Comparison of ENCODE assay signal across 13 cellular contexts in genomic region chr1:151680812-151681211, GRCh38. TPM values are rescaled to one million over a fixed set of nuclear protein-coding genes. Genes with fewer than 3 reads are reported as not detected.
DNase-seq lines count a peak whose midpoint lies in the region; ATAC-seq and TF ChIP-seq lines count a peak whose summit lies in the region.
"Had no signal": no experiment of that assay in that cellular context is flagged by ENCODE, and none has a peak within 500 bp of the region (broad histone marks: within the 10 kb centered on the region; RNA-seq: fewer than 3 reads in every experiment).

No MANE protein-coding gene starts in this region.

- peak; percentile 97 for ATAC-seq in HCT116
- no peak for ATAC-seq in activated CD8-positive, alpha-beta T cell treated with anti-CD3 and anti-CD28 coated beads, Interleukin-2, amount 10 ng/mL, durations not matched to agents 7 days and 5 days

- H3K9me3 ChIP-seq in HCT116 (ENCODE audit: control insufficient read depth in 1 of 2, insufficient read depth in 1 of 2, low read depth in 1 of 2, low read length in 2 of 2): no peaks in the 10 kb centered on the region
- no peaks in the 10 kb centered on the region for H3K9me3 ChIP-seq in ascending aorta

- TF ChIP-seq CTCF in HCT116 (IDR thresholded peaks at IDR 0.05 in 2 of 3, conservative IDR thresholded peaks at IDR 0.05 in 1 of 3; ENCODE audit: borderline replicate concordance in 1 of 3, insufficient read depth in 1 of 3, low read depth in 2 of 3, low read length in 2 of 3) (no peak), ascending aorta (IDR thresholded peaks at IDR 0.05) (no peak)

- no peaks in the 10 kb centered on the region for H4K20me1 ChIP-seq in HCT116 (ENCODE audit: insufficient read depth)

- TF ChIP-seq POLR2A in HCT116 (IDR thresholded peaks at IDR 0.05; ENCODE audit: borderline replicate concordance, extremely low read depth, insufficient read depth, insufficient read length): no peak

- H3K4me3 ChIP-seq in HCT116 (replicated peaks in 1 of 2; ENCODE audit: low read depth in 1 of 2, low read length in 2 of 2) (peak overlapping the region; percentile 4 to 38; a peak in 3 of 4 replicates), ascending aorta (peak overlapping the region in 1 of 2 donors; percentile 9)

- RAD21 ChIA-PET in HCT116 (lab: Charles Lee; ENCODE audit: low non-redundant PET in 1 of 2, low total read pairs in 2 of 2, uncharacterized antibody in 2 of 2, unreplicated experiment in 2 of 2): no interaction called here

- intact Hi-C loops in HCT116 (cut with micrococcal nuclease): no loop called here
- intact Hi-C loops in ascending aorta (cut with DNase I): loop anchor here (2.0 kb wide), 1 partner anchor 70 kb away; no protein-coding TSS in a partner anchor

- peaks cover 6% of the 10 kb centered on the region for H3K36me3 Mint-ChIP-seq in activated CD8-positive, alpha-beta T cell treated with anti-CD3 and anti-CD28 coated beads, Interleukin-2, amount 10 ng/mL, durations not matched to agents 7 days and 5 days (ENCODE audit: low read depth)

- CTCF ChIA-PET in HCT116 (lab: Charles Lee): interaction anchor here (1.5 kb wide), 1 partner anchor 87 kb away, joined by 4 read pairs; no protein-coding TSS in a partner anchor
- CTCF ChIA-PET in activated CD8-positive, alpha-beta T cell treated with anti-CD3 and anti-CD28 coated beads, Interleukin-2, amount 10 ng/mL, durations not matched to agents 7 days and 5 days (lab: Charles Lee): interaction anchor here (0.9 to 1.3 kb wide), 3 partner anchors 21 to 87 kb away, joined by 3 to 4 read pairs (median 3); no protein-coding TSS in a partner anchor

- H3K4me1 ChIP-seq in HCT116 (ENCODE audit: control insufficient read depth in 1 of 2, insufficient read depth in 2 of 2, low read length in 2 of 2) (peaks cover 23 to 45% of the 10 kb centered on the region in 2 experiments), ascending aorta (peaks cover 0 to 5% of the 10 kb centered on the region in 2 donors)

- TF ChIP-seq RAD21 in HCT116 (IDR thresholded peaks at IDR 0.05; ENCODE audit: low read depth): no peak

- no peak overlapping the region for H3K27ac Mint-ChIP-seq in activated CD8-positive, alpha-beta T cell treated with anti-CD3 and anti-CD28 coated beads, Interleukin-2, amount 10 ng/mL, durations not matched to agents 7 days and 5 days
- H3K27ac Mint-ChIP-seq: activated naive CD4-positive, alpha-beta T cell treated with anti-CD3 and anti-CD28 coated beads for 36 hours had no signal

- H3K79me2 ChIP-seq in HCT116 (ENCODE audit: insufficient read depth, low read length): no peaks in the 10 kb centered on the region

- H3K9ac ChIP-seq in HCT116 (ENCODE audit: low read length): peak overlapping the region; percentile 39

- H3K9me2 ChIP-seq in HCT116 (ENCODE audit: insufficient read depth): no peaks in the 10 kb centered on the region

- peaks cover 3% of the 10 kb centered on the region for H3K4me1 Mint-ChIP-seq in activated CD8-positive, alpha-beta T cell treated with anti-CD3 and anti-CD28 coated beads, Interleukin-2, amount 10 ng/mL, durations not matched to agents 7 days and 5 days (ENCODE audit: low read depth)

- no peaks in the 10 kb centered on the region for H3K27me3 Mint-ChIP-seq in activated CD8-positive, alpha-beta T cell treated with anti-CD3 and anti-CD28 coated beads, Interleukin-2, amount 10 ng/mL, durations not matched to agents 7 days and 5 days (ENCODE audit: low read depth)

- H2AFZ ChIP-seq in HCT116 (ENCODE audit: low read depth, low read length, poor library complexity, severe bottlenecking): no peak overlapping the region

- POLR2A ChIA-PET in HCT116 (lab: Charles Lee): interaction anchor here (0.9 to 1.4 kb wide), 4 partner anchors 69 to 356 kb away, joined by 3 to 4 read pairs (median 4); partner anchors contain the start of genes S100A11, SNX27 and TUFT1
- POLR2A ChIA-PET in activated CD8-positive, alpha-beta T cell treated with anti-CD3 and anti-CD28 coated beads, Interleukin-2, amount 10 ng/mL, durations not matched to agents 7 days and 5 days (lab: Charles Lee): no interaction called here

- no peak overlapping the region for H3K4me3 Mint-ChIP-seq in activated CD8-positive, alpha-beta T cell treated with anti-CD3 and anti-CD28 coated beads, Interleukin-2, amount 10 ng/mL, durations not matched to agents 7 days and 5 days
- H3K4me3 Mint-ChIP-seq: activated naive CD4-positive, alpha-beta T cell treated with anti-CD3 and anti-CD28 coated beads for 36 hours had no signal

- no TSS peak for BruUV-seq in HCT116 (replicated peaks; lab: Mats Ljungman, UMichigan)

- H3K36me3 ChIP-seq in HCT116 (ENCODE audit: control insufficient read depth in 1 of 2, insufficient read depth in 2 of 2, low read length in 2 of 2) (no peaks in the 10 kb centered on the region), ascending aorta (peaks cover 0 to 15% of the 10 kb centered on the region in 2 donors)

- no peaks in the 10 kb centered on the region for H3K27me3 ChIP-seq in HCT116 (ENCODE audit: insufficient read depth, low read length)
- no peaks in the 10 kb centered on the region for H3K27me3 ChIP-seq in ascending aorta

- DNase-seq in 8988T (peak; percentile 63), HCT116 (ENCODE audit: low read depth, low spot score) (peak; percentile 75), ascending aorta (ENCODE audit: low spot score in 2 of 2) (no peak), iris pigment epithelial cell (ENCODE audit: low read depth) (peak; percentile 91), SIG-M5 treated with dmso at 0.1 percent for 504 hours (lab: John Stamatoyannopoulos, UW; ENCODE audit: unreplicated experiment) (no peak), anterior cingulate cortex (lab: John Stamatoyannopoulos, UW) (no peak), NCI-H1092 (lab: John Stamatoyannopoulos, UW) (no peak)
- no peak for DNase-seq in activated CD8-positive, alpha-beta T cell treated with anti-CD3 and anti-CD28 coated beads, Interleukin-2, amount 10 ng/mL, durations not matched to agents 7 days and 5 days
- DNase-seq: activated naive CD4-positive, alpha-beta T cell treated with anti-CD3 and anti-CD28 coated beads for 36 hours; kidney; NCI-H146; stimulated activated CD4-positive, alpha-beta T cell treated with anti-CD3 and anti-CD28 coated beads, Interleukin-1b, Interleukin-23, amount 100 ng/mL, for 48 hours had no signal

- H3K4me2 ChIP-seq in HCT116 (ENCODE audit: low read length): peak overlapping the region; percentile 72

- H3K27ac ChIP-seq in HCT116 (ENCODE audit: low read depth, low read length) (peak overlapping the region; percentile 72), ascending aorta (peak overlapping the region; percentile 58 to 71)

- no peaks in the 10 kb centered on the region for H3K9me3 Mint-ChIP-seq in activated CD8-positive, alpha-beta T cell treated with anti-CD3 and anti-CD28 coated beads, Interleukin-2, amount 10 ng/mL, durations not matched to agents 7 days and 5 days (ENCODE audit: insufficient read depth)
- H3K9me3 Mint-ChIP-seq: activated naive CD4-positive, alpha-beta T cell treated with anti-CD3 and anti-CD28 coated beads for 36 hours had no signal

TF ChIP-seq in HCT116, 20 proteins besides CTCF, POLR2A, EP300 and RAD21 (continues in another document):
- TF ChIP-seq SRF (IDR thresholded peaks at IDR 0.05; ENCODE audit: low read depth) (peak; percentile 68; the same call in 1 of the 2 replicates), SP1 (IDR thresholded peaks at IDR 0.05; ENCODE audit: low read depth) (peak; percentile 73), ATF3 (IDR thresholded peaks at IDR 0.05) (no peak), REST (IDR thresholded peaks at IDR 0.05; ENCODE audit: low read depth) (no peak), CEBPB (IDR thresholded peaks at IDR 0.05; ENCODE audit: low read depth) (0 out of 2 replicates have a peak, but pooled peaks have one; percentile 36), FOSL1 (IDR thresholded peaks at IDR 0.05; ENCODE audit: low read depth) (peak; percentile 83), YY1 (IDR thresholded peaks at IDR 0.05; ENCODE audit: extremely low read depth, insufficient replicate concordance, low read depth, low read length) (no peak), EZH2phosphoT487 (IDR thresholded peaks at IDR 0.05; ENCODE audit: borderline replicate concordance) (no peak), SIN3A (IDR thresholded peaks at IDR 0.05; ENCODE audit: low read depth) (peak; percentile 51; the same call in 1 of the 2 replicates)

RNA-seq across cellular contexts. Expression of gene CELF3, which starts 35.8 kb away (rescaled TPM):
- total RNA-seq in HCT116 (2021; ENCODE audit: unreplicated experiment) (not detected), ascending aorta (not detected)
- 0.02 and 0.04 TPM in 2 replicates for polyA plus RNA-seq in HCT116 (2012)
- not detected for total RNA-seq in activated CD8-positive, alpha-beta T cell treated with anti-CD3 and anti-CD28 coated beads, Interleukin-2, amount 10 ng/mL, durations not matched to agents 7 days and 5 days
- total RNA-seq: activated naive CD4-positive, alpha-beta T cell treated with anti-CD3 and anti-CD28 coated beads for 36 hours; kidney; T-helper 2 cell treated with Interferon-gamma antibody and Interleukin-4, amounts not matched to agents 100 ng/mL and 5 ng/mL, for 36 hours had no signal

RNA-seq across cellular contexts. Expression of gene RIIAD1, which starts 40.5 kb away (rescaled TPM):
- 0.12 TPM for total RNA-seq in HCT116 (2021; ENCODE audit: unreplicated experiment)
- polyA plus RNA-seq in HCT116 (2012): not detected in 2 replicates
- total RNA-seq in ascending aorta: not detected
- not detected for total RNA-seq in activated CD8-positive, alpha-beta T cell treated with anti-CD3 and anti-CD28 coated beads, Interleukin-2, amount 10 ng/mL, durations not matched to agents 7 days and 5 days
- total RNA-seq: activated naive CD4-positive, alpha-beta T cell treated with anti-CD3 and anti-CD28 coated beads for 36 hours; kidney; T-helper 2 cell treated with Interferon-gamma antibody and Interleukin-4, amounts not matched to agents 100 ng/mL and 5 ng/mL, for 36 hours had no signal

Comparison
In these comparisons a context has a peak if more than half of its experiments do, and no peak if none do; other contexts are left out.
1. DNase-seq: peak in 8988T (single experiment), HCT116 (single experiment) and iris pigment epithelial cell (single experiment); none in ascending aorta (0 of 2), SIG-M5 treated with dmso at 0.1 percent for 504 hours (single experiment), activated CD8-positive, alpha-beta T cell treated with anti-CD3 and anti-CD28 coated beads, Interleukin-2, amount 10 ng/mL, durations not matched to agents 7 days and 5 days (single experiment), anterior cingulate cortex (0 of 58) and NCI-H1092 (single experiment).